Comparison of ENCODE assay signal across 23 cellular contexts in the genomic region with DNA sequence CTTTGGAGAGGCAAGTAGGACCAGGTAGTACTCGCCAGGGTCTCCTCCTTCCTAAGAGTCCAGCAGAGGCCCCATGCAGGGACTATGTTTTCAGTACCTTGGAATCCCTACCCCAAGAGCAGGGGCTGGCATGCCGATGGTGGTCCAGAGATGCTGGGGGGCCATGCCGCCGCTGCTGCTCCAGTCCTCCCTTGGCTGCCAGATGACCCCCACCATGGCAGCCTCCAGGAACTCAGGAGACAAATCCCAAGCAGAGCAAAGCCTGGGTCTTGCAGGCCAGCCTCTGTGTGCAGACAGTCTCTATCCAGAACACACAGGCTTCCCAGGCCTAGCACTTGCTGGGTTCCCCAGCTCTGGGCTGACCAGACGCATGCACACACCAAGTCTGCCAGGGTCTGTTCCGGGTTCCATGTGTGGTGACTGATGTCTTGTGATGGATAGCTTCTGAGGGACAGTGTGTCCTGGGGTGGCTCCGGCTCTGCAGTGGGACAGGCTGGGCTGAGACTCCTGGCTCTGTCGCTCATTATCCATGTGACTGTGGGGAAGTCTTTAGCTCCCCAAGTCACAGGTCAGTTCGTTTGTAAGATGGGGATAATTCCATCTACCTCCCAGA.
"Had no signal": no experiment of that assay in that cellular context is flagged by ENCODE, and none has a peak within 500 bp of the region (broad histone marks: within the 10 kb centered on the region; RNA-seq: fewer than 3 reads in every experiment).

No MANE protein-coding gene starts in this region.

- H3K9me3 ChIP-seq: adrenal gland, heart left ventricle, prostate gland, thyroid gland had no signal

- H3K9me3 Mint-ChIP-seq: activated CD8-positive, alpha-beta T cell treated with anti-CD3 and anti-CD28 coated beads for 36 hours; activated naive CD4-positive, alpha-beta T cell treated with anti-CD3 and anti-CD28 coated beads, Interleukin-2, amount 50 U/mL, for 72 hours; activated T-helper 1 cell treated with anti-CD3 and anti-CD28 coated beads, Interleukin-12 subunit alpha, Interleukin-12 subunit beta, Interleukin-2, Interleukin-4 antibody, amounts not matched to agents 30 ng/mL and 10 ng/mL and 1 ng/mL, durations not matched to agents 14 hours and 24 hours and 36 hours; central memory CD8-positive, alpha-beta T cell; mesothelial cell of epicardium; natural killer cell; stimulated activated naive CD8-positive, alpha-beta T cell treated with anti-CD3 and anti-CD28 coated beads, Interleukin-15, Interleukin-2, amounts not matched to agents 100 ng/mL and 50 ng/mL, for 24 hours; WTC11 had no signal

- DNase-seq: activated CD4-positive, alpha-beta T cell treated with anti-CD3 and anti-CD28 coated beads for 4 hours; activated CD8-positive, alpha-beta T cell treated with anti-CD3 and anti-CD28 coated beads for 36 hours; activated gamma-delta T cell treated with Interleukin-2 at 50 U/mL for 16 hours; heart left ventricle; islet precursor cell; left cardiac atrium; natural killer cell; stimulated activated CD4-positive, alpha-beta T cell treated with anti-CD3 and anti-CD28 coated beads, Interleukin-1b, Interleukin-23, amount 100 ng/mL, for 48 hours; substantia nigra; T1000; thyroid gland had no signal

- H3K4me3 Mint-ChIP-seq: activated CD8-positive, alpha-beta T cell treated with anti-CD3 and anti-CD28 coated beads for 36 hours; activated T-helper 1 cell treated with anti-CD3 and anti-CD28 coated beads, Interleukin-12 subunit alpha, Interleukin-12 subunit beta, Interleukin-2, Interleukin-4 antibody, amounts not matched to agents 30 ng/mL and 10 ng/mL and 1 ng/mL, durations not matched to agents 14 hours and 24 hours and 36 hours; central memory CD8-positive, alpha-beta T cell; mesothelial cell of epicardium; natural killer cell; stimulated activated naive CD8-positive, alpha-beta T cell treated with anti-CD3 and anti-CD28 coated beads, Interleukin-15, Interleukin-2, amounts not matched to agents 100 ng/mL and 50 ng/mL, for 24 hours; WTC11 had no signal

- H3K36me3 Mint-ChIP-seq: activated naive CD4-positive, alpha-beta T cell treated with anti-CD3 and anti-CD28 coated beads, Interleukin-2, amount 50 U/mL, for 72 hours; mesothelial cell of epicardium; natural killer cell; WTC11 had no signal

- H3K27ac Mint-ChIP-seq: activated CD8-positive, alpha-beta T cell treated with anti-CD3 and anti-CD28 coated beads for 36 hours; activated T-helper 1 cell treated with anti-CD3 and anti-CD28 coated beads, Interleukin-12 subunit alpha, Interleukin-12 subunit beta, Interleukin-2, Interleukin-4 antibody, amounts not matched to agents 30 ng/mL and 10 ng/mL and 1 ng/mL, durations not matched to agents 14 hours and 24 hours and 36 hours; mesothelial cell of epicardium; natural killer cell; stimulated activated naive CD8-positive, alpha-beta T cell treated with anti-CD3 and anti-CD28 coated beads, Interleukin-15, Interleukin-2, amounts not matched to agents 100 ng/mL and 50 ng/mL, for 24 hours had no signal

- H3K36me3 ChIP-seq: adrenal gland, heart left ventricle, prostate gland, thyroid gland had no signal

- H3K4me3 ChIP-seq: adrenal gland, dorsolateral prefrontal cortex, heart left ventricle, prostate gland, thyroid gland had no signal

- FAIRE-seq: astrocyte, colon had no signal

- H3K27me3 Mint-ChIP-seq: activated CD8-positive, alpha-beta T cell treated with anti-CD3 and anti-CD28 coated beads for 36 hours; central memory CD8-positive, alpha-beta T cell; stimulated activated naive CD8-positive, alpha-beta T cell treated with anti-CD3 and anti-CD28 coated beads, Interleukin-15, Interleukin-2, amounts not matched to agents 100 ng/mL and 50 ng/mL, for 24 hours had no signal

- ATAC-seq: activated CD8-positive, alpha-beta T cell treated with anti-CD3 and anti-CD28 coated beads for 36 hours; activated naive CD4-positive, alpha-beta T cell treated with anti-CD3 and anti-CD28 coated beads, Interleukin-2, amount 50 U/mL, for 72 hours; heart left ventricle; left cardiac atrium; natural killer cell had no signal

- H3K27me3 ChIP-seq: adrenal gland, dorsolateral prefrontal cortex, heart left ventricle, thyroid gland had no signal

- H3K27ac ChIP-seq: dorsolateral prefrontal cortex, epithelial cell of prostate, heart left ventricle, prostate gland, thyroid gland had no signal

- H3K4me1 ChIP-seq: adrenal gland, prostate gland, thyroid gland had no signal

- H3K4me1 Mint-ChIP-seq: central memory CD8-positive, alpha-beta T cell; mesothelial cell of epicardium had no signal
